In genomic region chr2:23994567-23994966, GRCh38 we compare ENCODE assay signal across 27 cellular contexts. TPM values are rescaled to one million over a fixed set of nuclear protein-coding genes. Genes with fewer than 3 reads are reported as not detected.
"Had no signal": no experiment of that assay in that cellular context is flagged by ENCODE, and none has a peak within 500 bp of the region (broad histone marks: within the 10 kb centered on the region; RNA-seq: fewer than 3 reads in every experiment).

No MANE protein-coding gene starts in this region.

- H3K27ac ChIP-seq: brain microvascular endothelial cell, Peyer's patch, SJSA1 had no signal

- H3K4me3 ChIP-seq: MG63, Peyer's patch, SJSA1 had no signal

- FAIRE-seq: TTC549 had no signal

- DNase-seq: activated CD4-positive, alpha-beta T cell treated with anti-CD3 and anti-CD28 coated beads for 36 hours; activated CD4-positive, alpha-beta T cell treated with anti-CD3 and anti-CD28 coated beads, Interleukin-2, amount 10 ng/mL, durations not matched to agents 7 days and 5 days; activated CD4-positive, alpha-beta T cell treated with anti-CD3 and anti-CD28 coated beads, Interleukin-2, amount 50 U/mL, for 48 hours; activated CD8-positive, alpha-beta T cell treated with anti-CD3 and anti-CD28 coated beads, Interleukin-2, amount 10 ng/mL, durations not matched to agents 7 days and 5 days; activated gamma-delta T cell; activated naive CD4-positive, alpha-beta T cell treated with Interleukin-2 at 50 U/mL for 16 hours; activated T-cell treated with anti-CD3 and anti-CD28 coated beads, Interleukin-2, amount 50 U/mL, for 24 hours; amniotic stem cell; aorta; brain microvascular endothelial cell; Kasumi-1; MG63; NCI-H1048; NCI-H1436 treated with DMSO at 0.1 percent for 48 hours; NCI-H1694 treated with DMSO at 0.1 percent for 48 hours; NCI-H2029; NCI-H345; NCI-H524 treated with DMSO at 0.1 percent for 48 hours; Peyer's patch; RPMI8226; SHP77 treated with DMSO at 0.1 percent for 48 hours; SK-N-SH had no signal

- H3K9ac ChIP-seq: SK-N-SH had no signal

- ATAC-seq: activated CD4-positive, alpha-beta T cell treated with anti-CD3 and anti-CD28 coated beads for 36 hours; activated CD4-positive, CD25-positive, alpha-beta regulatory T cell treated with anti-CD3 and anti-CD28 coated beads, Interleukin-2, amount 50 U/mL, for 24 hours; activated CD8-positive, alpha-beta T cell treated with anti-CD3 and anti-CD28 coated beads, Interleukin-2, amount 10 ng/mL, durations not matched to agents 7 days and 5 days had no signal

- H3K4me1 ChIP-seq: Peyer's patch had no signal

- H3K36me3 ChIP-seq: brain microvascular endothelial cell, MG63 had no signal

- H3K4me2 ChIP-seq: SK-N-SH had no signal

- H3K9me3 ChIP-seq: MG63, Peyer's patch, SJSA1, SK-N-SH had no signal

- H3K27me3 ChIP-seq: brain microvascular endothelial cell, MG63, Peyer's patch, SJSA1 had no signal

RNA-seq across cellular contexts. Expression of gene MFSD2B, which starts 15.3 kb away (rescaled TPM):
- total RNA-seq: activated CD4-positive, alpha-beta T cell treated with anti-CD3 and anti-CD28 coated beads for 36 hours; activated CD4-positive, alpha-beta T cell treated with anti-CD3 and anti-CD28 coated beads, Interleukin-2, amount 10 ng/mL, durations not matched to agents 7 days and 5 days; chondrocyte; Peyer's patch; SJSA1 had no signal
- polyA plus RNA-seq: SK-N-SH had no signal

RNA-seq across cellular contexts. Expression of gene FKBP1B, which starts 55.0 kb away (rescaled TPM):
- total RNA-seq: NCI-H460 had no signal
